ENCODE assay signal across 8 cellular contexts in the genomic region with DNA sequence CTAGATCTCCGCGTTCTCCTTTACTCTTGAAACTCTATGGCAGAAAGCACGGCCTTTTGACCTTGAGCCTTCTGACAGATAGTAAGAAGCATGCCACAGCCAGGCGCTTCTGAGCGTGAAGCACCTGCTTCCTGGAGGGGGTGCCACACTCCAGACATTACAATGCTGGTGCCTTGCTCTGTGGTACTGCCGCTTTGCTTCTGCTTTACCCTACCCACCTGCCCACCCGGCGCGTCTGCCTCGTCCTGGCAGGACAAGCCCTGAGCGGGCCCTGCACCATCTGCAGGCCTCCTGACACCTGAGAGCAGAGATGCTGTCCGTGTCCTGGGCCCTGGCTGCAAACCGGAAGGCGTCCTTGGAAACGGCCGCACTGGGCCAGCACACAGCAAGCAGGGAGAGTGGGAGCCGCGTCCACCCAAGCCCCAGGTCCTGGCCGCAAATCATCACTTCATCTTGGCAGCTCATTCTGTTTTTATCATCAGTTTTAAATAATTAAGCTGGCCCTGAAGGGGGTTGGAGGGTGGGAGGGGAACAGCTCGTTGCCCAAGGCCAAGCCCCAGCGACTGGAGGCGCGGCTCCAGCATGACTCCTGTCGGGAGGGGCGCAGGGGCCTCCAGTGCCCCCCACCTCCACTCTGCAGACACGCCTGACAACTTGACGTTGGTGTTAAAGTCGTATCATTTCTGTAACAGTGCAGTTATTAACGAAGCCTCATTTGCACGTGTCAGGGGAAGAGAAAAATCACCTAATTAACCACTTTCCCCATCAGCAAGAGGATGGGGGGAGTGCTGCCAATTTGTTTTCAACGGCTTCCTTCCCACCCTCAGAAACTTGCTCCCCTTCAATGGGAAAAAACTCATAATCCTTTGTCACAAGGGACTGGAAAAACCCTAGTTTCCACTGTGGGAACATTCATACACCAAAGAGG.
DNase-seq lines count a peak whose midpoint lies in the region; ATAC-seq and TF ChIP-seq lines count a peak whose summit lies in the region.

No MANE protein-coding gene starts in this region.

- H3K27me3 Mint-ChIP-seq in CD8-positive, alpha-beta memory T cell = peaks cover 0 to 8% of the 10 kb centered on the region in 2 donors
- no peaks in the 10 kb centered on the region for H3K27me3 Mint-ChIP-seq in endodermal cell (ENCODE audit: insufficient read depth)

- H3K27me3 ChIP-seq in CD8-positive, alpha-beta memory T cell (ENCODE audit: insufficient read depth, low read length, poor library complexity, severe bottlenecking) = no peaks in the 10 kb centered on the region
- no peaks in the 10 kb centered on the region for H3K27me3 ChIP-seq in endodermal cell (ENCODE audit: control insufficient read depth, insufficient read depth, low read length, poor library complexity, severe bottlenecking)
- no peaks in the 10 kb centered on the region for H3K27me3 ChIP-seq in breast epithelium
- no peaks in the 10 kb centered on the region for H3K27me3 ChIP-seq in thyroid gland

- peak; percentile 68 for ATAC-seq in GM18909 (IDR thresholded peaks at IDR 0.05; ENCODE audit: poor library complexity, unreplicated experiment)

- 90 to 92% methylated on average over 22 to 31 of the region's 31 CpGs for WGBS in endodermal cell (ENCODE audit: insufficient coverage in 1 of 2, insufficient read length in 1 of 2), 2 experiments
- 83 to 91% methylated on average over 31 of the region's 31 CpGs for WGBS in thyroid gland, 2 donors

- H3K4me3 Mint-ChIP-seq in CD8-positive, alpha-beta memory T cell = no peak overlapping the region
- no peak overlapping the region for H3K4me3 Mint-ChIP-seq in endodermal cell

- H3K4me1 ChIP-seq in CD8-positive, alpha-beta memory T cell (ENCODE audit: insufficient read depth, low read length) = peaks cover 52% of the 10 kb centered on the region
- H3K4me1 ChIP-seq in endodermal cell (ENCODE audit: control insufficient read depth, insufficient read depth, low read length) (no peaks in the 10 kb centered on the region), breast epithelium (peaks cover 0 to 3% of the 10 kb centered on the region in 2 donors), thyroid gland (peaks cover 11 to 23% of the 10 kb centered on the region in 2 donors)

- in situ Hi-C loops in KBM-7 (cut with MboI; ENCODE audit: low pct_unique_long_range_greater_than_20kb, low sequenced_read_pairs) = no loop called here

- CTCF ChIA-PET in CD8-positive, alpha-beta memory T cell (lab: Charles Lee) = interaction anchor here (0.5 kb wide), 1 partner anchor 473 kb away, joined by 3 read pairs; no protein-coding TSS in a partner anchor

- TF ChIP-seq POLR2A in breast epithelium (IDR thresholded peaks at IDR 0.05) (no peak), thyroid gland (IDR thresholded peaks at IDR 0.05) (no peak)

- peaks cover 37 to 54% (median 46%) of the 10 kb centered on the region in 3 donors for H3K4me1 Mint-ChIP-seq in CD8-positive, alpha-beta memory T cell
- peaks cover 17% of the 10 kb centered on the region for H3K4me1 Mint-ChIP-seq in endodermal cell

- no peaks in the 10 kb centered on the region for H3K36me3 ChIP-seq in CD8-positive, alpha-beta memory T cell (ENCODE audit: insufficient read depth, low read length)
- H3K36me3 ChIP-seq in endodermal cell (ENCODE audit: control insufficient read depth, insufficient read depth, low read length) = no peaks in the 10 kb centered on the region
- H3K36me3 ChIP-seq in breast epithelium = no peaks in the 10 kb centered on the region
- no peaks in the 10 kb centered on the region for H3K36me3 ChIP-seq in thyroid gland

- no peak overlapping the region for H3K4me3 ChIP-seq in CD8-positive, alpha-beta memory T cell (ENCODE audit: low read length)
- H3K4me3 ChIP-seq in endodermal cell (ENCODE audit: low read length) (no peak overlapping the region), breast epithelium (no peak overlapping the region), thyroid gland (replicated peaks in 1 of 3) (no peak overlapping the region)

- intact Hi-C loops in breast epithelium (cut with DNase I; ENCODE audit: low total_unique reads) (no loop called here), thyroid gland (cut with DNase I) (no loop called here)

- peaks cover 0 to 2% (median 0%) of the 10 kb centered on the region in 5 donors for H3K9me3 Mint-ChIP-seq in CD8-positive, alpha-beta memory T cell
- no peaks in the 10 kb centered on the region for H3K9me3 Mint-ChIP-seq in endodermal cell

- peak overlapping the region in 5 of 8 donors; percentile 41 to 84 (median 64) for H3K27ac Mint-ChIP-seq in CD8-positive, alpha-beta memory T cell
- H3K27ac Mint-ChIP-seq in endodermal cell = no peak overlapping the region

- peak in 1 of 5 donors; percentile 49 for DNase-seq in CD8-positive, alpha-beta memory T cell
- DNase-seq in KBM-7 (peak; percentile 49), endodermal cell (no peak), pons (ENCODE audit: low spot score) (no peak), breast epithelium (ENCODE audit: low spot score in 2 of 2) (no peak), inferior parietal cortex (ENCODE audit: extremely low spot score) (no peak), thyroid gland (no peak)

- POLR2A ChIA-PET in CD8-positive, alpha-beta memory T cell (lab: Charles Lee) = no interaction called here

- no peak overlapping the region for H3K27ac ChIP-seq in CD8-positive, alpha-beta memory T cell (ENCODE audit: low read depth, low read length)
- H3K27ac ChIP-seq in endodermal cell (ENCODE audit: low read depth, low read length) (no peak overlapping the region), breast epithelium (no peak overlapping the region), thyroid gland (no peak overlapping the region)

- no peaks in the 10 kb centered on the region for H3K9me3 ChIP-seq in CD8-positive, alpha-beta memory T cell (ENCODE audit: low read length)
- H3K9me3 ChIP-seq in endodermal cell (ENCODE audit: control insufficient read depth, low read length) = no peaks in the 10 kb centered on the region
- H3K9me3 ChIP-seq in breast epithelium = no peaks in the 10 kb centered on the region
- no peaks in the 10 kb centered on the region for H3K9me3 ChIP-seq in thyroid gland

- no peak overlapping the region for H3K9ac ChIP-seq in endodermal cell (ENCODE audit: extremely low read depth, low read length, poor library complexity, severe bottlenecking)

- no peaks in the 10 kb centered on the region for H3K36me3 Mint-ChIP-seq in CD8-positive, alpha-beta memory T cell
- peaks cover 7% of the 10 kb centered on the region for H3K36me3 Mint-ChIP-seq in endodermal cell (ENCODE audit: low read depth)

- TF ChIP-seq CTCF in endodermal cell (conservative IDR thresholded peaks at IDR 0.05) (peak; percentile 33), breast epithelium (IDR thresholded peaks at IDR 0.05) (no peak), thyroid gland (IDR thresholded peaks at IDR 0.05) (no peak)
